In the genomic region with DNA sequence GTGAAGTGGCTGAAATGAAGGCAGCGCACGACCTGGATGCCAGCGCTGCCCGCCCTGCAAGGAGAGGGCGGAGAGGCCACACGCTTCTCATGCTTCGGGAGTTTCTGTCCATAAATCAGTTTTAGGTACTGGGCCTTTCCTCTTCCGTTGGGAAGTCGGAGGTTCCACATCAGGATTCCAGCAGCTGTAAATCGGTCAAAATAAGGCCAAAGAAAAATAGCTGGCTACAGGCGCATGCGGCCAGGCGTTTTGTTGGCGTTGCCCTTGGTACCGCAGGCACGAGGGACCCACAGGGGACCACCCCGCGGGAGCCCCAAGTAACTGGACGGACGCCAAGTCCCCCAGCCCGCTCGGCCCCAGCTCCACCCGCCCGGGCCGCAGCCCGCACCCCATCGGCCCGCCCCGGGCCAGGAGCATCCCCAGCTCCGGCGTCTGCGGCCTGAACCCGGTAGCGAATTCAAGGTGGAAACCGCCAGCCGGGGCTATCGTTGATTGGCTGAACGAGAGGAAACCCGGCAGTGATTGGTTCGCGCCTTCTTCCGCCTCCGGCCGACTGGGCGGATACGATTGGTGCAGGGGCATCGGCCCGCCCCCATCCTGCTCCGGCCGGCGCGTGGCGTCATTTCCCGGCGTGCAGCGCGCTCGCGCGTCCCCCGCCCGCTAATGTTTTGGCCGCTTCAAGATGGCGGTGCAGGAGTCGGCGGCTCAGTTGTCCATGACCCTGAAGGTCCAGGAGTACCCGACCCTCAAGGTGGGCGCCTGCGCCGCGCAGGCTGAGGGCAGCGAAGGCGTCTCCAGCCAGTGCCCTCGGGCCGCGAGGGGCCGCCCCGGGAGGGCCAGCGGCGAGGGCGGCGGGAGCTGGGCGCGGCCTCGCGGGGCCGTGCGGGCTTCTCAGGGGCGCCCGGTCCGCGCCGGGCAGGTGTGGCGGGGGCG, we compare ENCODE assay signal across 1 cellular context.
A peak's percentile ranks its signal among the peaks of the same experiment; 100 is the strongest.
TF ChIP-seq lines count a peak whose summit lies in the region.

TSS of gene MAEA (plus strand) at position 660 of the 933 bp plus-strand sequence. CDS start at position 683, 23 bp downstream.

TF ChIP-seq in GM12878, 131 proteins besides CTCF, POLR2A, EP300 and RAD21 (continued from another document):
- TF ChIP-seq ZNF687 (IDR thresholded peaks at IDR 0.05) (peak; percentile 32; the same call in 1 of the 2 replicates), IKZF1 (conservative IDR thresholded peaks at IDR 0.05) (peak; percentile 47), PKNOX1 (IDR thresholded peaks at IDR 0.05) (no peak), SUZ12 (IDR thresholded peaks at IDR 0.05; ENCODE audit: unreplicated experiment) (no peak), CREM (IDR thresholded peaks at IDR 0.05; ENCODE audit: low read depth) (peak; percentile 87), MLLT1 (IDR thresholded peaks at IDR 0.05) (0 out of 2 replicates have a peak, but pooled peaks have one; percentile 33), SUPT20H (IDR thresholded peaks at IDR 0.05; ENCODE audit: borderline replicate concordance, control insufficient read depth, low read depth, low read length) (no peak), ZBED1 (IDR thresholded peaks at IDR 0.05; ENCODE audit: borderline replicate concordance) (no peak), NFYA (IDR thresholded peaks at IDR 0.05; ENCODE audit: borderline replicate concordance, low read depth, low read length) (no peak; the same call in 1 of the 2 replicates), ZNF217 (IDR thresholded peaks at IDR 0.05) (no peak), SP1 (IDR thresholded peaks at IDR 0.05; ENCODE audit: low read depth, low read length) (peak; percentile 97), IKZF2 (IDR thresholded peaks at IDR 0.05) (no peak), E4F1 (IDR thresholded peaks at IDR 0.05; ENCODE audit: borderline replicate concordance, partially characterized antibody) (peak; percentile 83), KLF5 (IDR thresholded peaks at IDR 0.05; ENCODE audit: partially characterized antibody) (no peak), SMAD1 (IDR thresholded peaks at IDR 0.05; ENCODE audit: low read depth, partially characterized antibody) (no peak), ZNF24 (IDR thresholded peaks at IDR 0.05) (no peak), DPF2 (IDR thresholded peaks at IDR 0.05) (peak; percentile 32; the same call in 1 of the 2 replicates)
- TF ChIP-seq, protein P1, sequence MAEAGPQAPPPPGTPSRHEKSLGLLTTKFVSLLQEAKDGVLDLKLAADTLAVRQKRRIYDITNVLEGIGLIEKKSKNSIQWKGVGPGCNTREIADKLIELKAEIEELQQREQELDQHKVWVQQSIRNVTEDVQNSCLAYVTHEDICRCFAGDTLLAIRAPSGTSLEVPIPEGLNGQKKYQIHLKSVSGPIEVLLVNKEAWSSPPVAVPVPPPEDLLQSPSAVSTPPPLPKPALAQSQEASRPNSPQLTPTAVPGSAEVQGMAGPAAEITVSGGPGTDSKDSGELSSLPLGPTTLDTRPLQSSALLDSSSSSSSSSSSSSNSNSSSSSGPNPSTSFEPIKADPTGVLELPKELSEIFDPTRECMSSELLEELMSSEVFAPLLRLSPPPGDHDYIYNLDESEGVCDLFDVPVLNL (IDR thresholded peaks at IDR 0.05; ENCODE audit: low read depth, low read length): peak; percentile 91
